1 cellular context compared by ENCODE assay signal in genomic region chr1:41641483-41641829, GRCh38.
TF ChIP-seq lines count a peak whose summit lies in the region.

No MANE protein-coding gene starts in this region.

TF ChIP-seq in GM12878, 131 proteins besides CTCF, POLR2A, EP300 and RAD21 (continued from another document):
- TF ChIP-seq BHLHE40 (IDR thresholded peaks at IDR 0.05; ENCODE audit: borderline replicate concordance in 1 of 2, low read depth in 2 of 2, low read length in 1 of 2): peak in 1 of 2 experiments; percentile 33; a peak in 1 of 4 replicates
- TF ChIP-seq ATF3 (IDR thresholded peaks at IDR 0.05; ENCODE audit: borderline replicate concordance, extremely low read depth, low read depth, low read length): no peak
- TF ChIP-seq IRF5 (IDR thresholded peaks at IDR 0.05; ENCODE audit: borderline replicate concordance): no peak
- TF ChIP-seq IKZF2 (IDR thresholded peaks at IDR 0.05): peak; percentile 74 to 84; a peak in 3 of 4 replicates
- TF ChIP-seq RB1 (IDR thresholded peaks at IDR 0.05; ENCODE audit: borderline replicate concordance): no peak
- no peak for TF ChIP-seq CHD1 (IDR thresholded peaks at IDR 0.05; ENCODE audit: low read depth, low read length)
- no peak for TF ChIP-seq SPI1 (IDR thresholded peaks at IDR 0.05; ENCODE audit: borderline replicate concordance, insufficient read depth, low read depth, low read length)
- TF ChIP-seq CREM (IDR thresholded peaks at IDR 0.05; ENCODE audit: low read depth): peak; percentile 70
- peak; percentile 52; the same call in 1 of the 2 replicates for TF ChIP-seq GATAD2B (conservative IDR thresholded peaks at IDR 0.05; ENCODE audit: low read depth)
- no peak for TF ChIP-seq JUNB (IDR thresholded peaks at IDR 0.05)
- peak; percentile 26 for TF ChIP-seq SP1 (IDR thresholded peaks at IDR 0.05; ENCODE audit: low read depth, low read length)
- no peak for TF ChIP-seq ESRRA (IDR thresholded peaks at IDR 0.05; ENCODE audit: low read length)
- TF ChIP-seq MLLT1 (IDR thresholded peaks at IDR 0.05): peak; percentile 20; the same call in 1 of the 2 replicates
- peak; percentile 76 for TF ChIP-seq MEF2B (IDR thresholded peaks at IDR 0.05; ENCODE audit: partially characterized antibody, poor library complexity, severe bottlenecking)
- TF ChIP-seq SMARCA5 (IDR thresholded peaks at IDR 0.05): no peak
- peak; percentile 82 for TF ChIP-seq NR2F1 (conservative IDR thresholded peaks at IDR 0.05)
- no peak for TF ChIP-seq CUX1 (IDR thresholded peaks at IDR 0.05; ENCODE audit: insufficient replicate concordance, low read depth, low read length)
- TF ChIP-seq SKIL (IDR thresholded peaks at IDR 0.05; ENCODE audit: low read depth, poor library complexity, severe bottlenecking): peak; percentile 28
- TF ChIP-seq SREBF1 (IDR thresholded peaks at IDR 0.05; ENCODE audit: low read length): no peak
- TF ChIP-seq MTA2 (IDR thresholded peaks at IDR 0.05; ENCODE audit: low read depth): peak; percentile 71
- peak; percentile 88 for TF ChIP-seq ATF7 (IDR thresholded peaks at IDR 0.05; ENCODE audit: low read depth)
- TF ChIP-seq BCL3 (IDR thresholded peaks at IDR 0.05; ENCODE audit: borderline replicate concordance, insufficient read depth, low read depth, low read length, poor library complexity, severe bottlenecking): peak; percentile 23
- peak; percentile 48; the same call in 1 of the 2 replicates for TF ChIP-seq BMI1 (IDR thresholded peaks at IDR 0.05; ENCODE audit: borderline replicate concordance)
- TF ChIP-seq E2F4 (IDR thresholded peaks at IDR 0.05; ENCODE audit: low read depth, low read length): no peak
- TF ChIP-seq NBN (IDR thresholded peaks at IDR 0.05): 0 out of 2 replicates have a peak, but pooled peaks have one; percentile 21
- TF ChIP-seq CEBPB (IDR thresholded peaks at IDR 0.05; ENCODE audit: borderline replicate concordance in 1 of 2, low read depth in 2 of 2, low read length in 2 of 2): no peak
- peak; percentile 89 for TF ChIP-seq IKZF1 (conservative IDR thresholded peaks at IDR 0.05)
- peak; percentile 76; the same call in 1 of the 2 replicates for TF ChIP-seq DPF2 (IDR thresholded peaks at IDR 0.05)
- TF ChIP-seq RELB (IDR thresholded peaks at IDR 0.05; ENCODE audit: low read depth): peak; percentile 52; the same call in 1 of the 2 replicates
- peak; percentile 56; the same call in 1 of the 2 replicates for TF ChIP-seq NFIC (IDR thresholded peaks at IDR 0.05; ENCODE audit: low read depth, low read length)
- no peak for TF ChIP-seq USF2 (IDR thresholded peaks at IDR 0.05; ENCODE audit: borderline replicate concordance, low read depth, low read length)
- TF ChIP-seq MYB (IDR thresholded peaks at IDR 0.05; ENCODE audit: borderline replicate concordance, low read depth, low read length): no peak
- peak; percentile 85 for TF ChIP-seq RUNX3 (IDR thresholded peaks at IDR 0.05; ENCODE audit: low read length)
- TF ChIP-seq MTA3 (IDR thresholded peaks at IDR 0.05; ENCODE audit: borderline replicate concordance, low read length): peak; percentile 62; the same call in 1 of the 2 replicates
- 0 out of 2 replicates have a peak, but pooled peaks have one; percentile 46 for TF ChIP-seq ATF2 (IDR thresholded peaks at IDR 0.05; ENCODE audit: low read length)
- no peak for TF ChIP-seq MYC (IDR thresholded peaks at IDR 0.05; ENCODE audit: insufficient read depth, insufficient read length, insufficient replicate concordance, low read length, severe bottlenecking)
